ENCODE assay signal across 8 cellular contexts in the genomic region with DNA sequence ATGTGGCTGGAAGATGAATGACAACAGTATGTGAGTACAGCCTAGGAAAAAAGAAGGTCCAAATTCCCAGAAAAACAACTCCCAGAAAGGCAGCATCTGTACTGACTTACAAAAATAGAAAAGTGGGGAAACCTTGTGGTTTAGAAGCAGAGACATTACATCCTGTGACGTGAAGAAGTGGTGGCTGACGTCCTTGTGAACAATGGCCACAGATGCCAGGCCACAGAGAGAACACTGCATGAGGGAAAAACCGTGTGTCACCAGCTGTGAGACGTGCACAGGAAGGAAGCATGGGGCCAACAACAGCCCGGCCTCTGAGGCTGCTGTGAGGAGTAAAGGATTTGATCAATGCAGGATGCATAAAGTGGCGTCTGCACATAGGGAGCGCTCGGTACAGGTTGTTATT.
A peak's percentile ranks its signal among the peaks of the same experiment; 100 is the strongest.
DNase-seq lines count a peak whose midpoint lies in the region; ATAC-seq and TF ChIP-seq lines count a peak whose summit lies in the region.

No MANE protein-coding gene starts in this region.

- peaks cover 0 to 24% of the 10 kb centered on the region in 2 donors for H3K4me1 ChIP-seq in left lung

- H3K36me3 ChIP-seq in left lung, result no peaks in the 10 kb centered on the region

- H3K27ac ChIP-seq in left lung, result peak overlapping the region in 1 of 2 donors; percentile 66
- H3K27ac ChIP-seq in caudate nucleus (ENCODE audit: low read depth, low read length), result no peak overlapping the region

- H3K4me3 ChIP-seq in left lung, result no peak overlapping the region

- DNase-seq in ELR (ENCODE audit: low read depth) (peak; percentile 22), left lung (peak in 1 of 2 donors; percentile 60), GM13976 (ENCODE audit: low spot score) (no peak), ureter (ENCODE audit: low spot score) (no peak), caudate nucleus (lab: John Stamatoyannopoulos, UW) (no peak), NCI-H2171 treated with DMSO at 0.1 percent for 48 hours (lab: John Stamatoyannopoulos, UW) (no peak)
- peak; percentile 29 for DNase-seq in activated CD8-positive, alpha-beta memory T cell treated with anti-CD3 and anti-CD28 coated beads, Interleukin-2, amount 50 U/mL, for 1 hour (ENCODE audit: extremely low read depth)

- no peaks in the 10 kb centered on the region for H3K27me3 ChIP-seq in left lung

- ATAC-seq in HG03457 (IDR thresholded peaks at IDR 0.05; ENCODE audit: unreplicated experiment) (peak; percentile 63), left lung (peak; percentile 7)

- in situ Hi-C loops in GM13976 (cut with MboI; ENCODE audit: low sequenced_read_pairs, unreplicated experiment), result no loop called here

- H3K9me3 ChIP-seq in left lung, result no peaks in the 10 kb centered on the region

- intact Hi-C loops in left lung (cut with DNase I), result no loop called here

- no peak for TF ChIP-seq CTCF in left lung (IDR thresholded peaks at IDR 0.05)
- no peak for TF ChIP-seq CTCF in GM13976 (IDR thresholded peaks at IDR 0.05; ENCODE audit: borderline replicate concordance, control extremely low read depth, extremely low read depth, insufficient read depth, missing control alignments)

Comparison
In these comparisons a context has a peak if more than half of its experiments do, and no peak if none do; other contexts are left out.
1. DNase-seq: peak in ELR (single experiment) and activated CD8-positive, alpha-beta memory T cell treated with anti-CD3 and anti-CD28 coated beads, Interleukin-2, amount 50 U/mL, for 1 hour (single experiment); none in GM13976 (single experiment), ureter (single experiment), caudate nucleus (0 of 61) and NCI-H2171 treated with DMSO at 0.1 percent for 48 hours (single experiment).